1 cellular context compared by ENCODE assay signal in the genomic region with DNA sequence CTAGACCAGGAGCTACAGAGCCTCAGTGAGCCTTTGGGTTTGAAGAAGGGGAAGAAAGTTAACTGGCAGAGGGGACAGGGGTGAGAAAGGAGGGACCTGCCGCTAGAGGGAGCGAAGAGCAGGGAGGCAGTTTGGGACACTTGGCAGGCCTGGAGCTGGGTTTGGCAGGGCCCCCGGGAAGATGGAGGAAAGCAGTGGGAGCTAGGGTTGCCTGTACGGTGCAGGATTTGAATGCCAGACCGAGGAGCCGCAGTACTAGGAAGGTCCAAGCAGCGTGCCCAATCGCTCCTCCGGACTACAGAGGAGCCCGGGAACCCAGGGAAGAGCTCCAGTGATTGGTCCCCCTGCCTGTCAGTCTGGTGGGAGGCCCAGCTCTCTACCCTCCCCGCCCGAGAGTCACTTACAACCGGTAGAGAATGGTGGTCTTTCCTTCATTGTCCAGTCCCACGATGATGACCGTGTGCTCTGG.
TF ChIP-seq lines count a peak whose summit lies in the region.

No MANE protein-coding gene starts in this region.

TF ChIP-seq in SK-N-SH, 30 proteins besides CTCF, POLR2A, EP300 and RAD21 (continued from another document):
- 0 out of 2 replicates have a peak, but pooled peaks have one; percentile 37 for TF ChIP-seq MXI1 (IDR thresholded peaks at IDR 0.05; ENCODE audit: low read depth, low read length)
- TF ChIP-seq YY1 (IDR thresholded peaks at IDR 0.05; ENCODE audit: low read depth): peak; percentile 28; the same call in 1 of the 2 replicates
- TF ChIP-seq TAF1 (IDR thresholded peaks at IDR 0.05; ENCODE audit: borderline replicate concordance, low read depth, low read length): 0 out of 2 replicates have a peak, but pooled peaks have one; percentile 19
- TF ChIP-seq SMC3 (IDR thresholded peaks at IDR 0.05; ENCODE audit: low read depth, low read length): peak; percentile 26; the same call in 1 of the 2 replicates
- TF ChIP-seq ELF1 (IDR thresholded peaks at IDR 0.05): no peak
- TF ChIP-seq POLR2AphosphoS5 (IDR thresholded peaks at IDR 0.05; ENCODE audit: low read depth, low read length): peak; percentile 46; the same call in 1 of the 2 replicates
TF ChIP-seq in SK-N-SH: peak in this region for 8.
